ENCODE assay signal across 1 cellular context in the genomic region with DNA sequence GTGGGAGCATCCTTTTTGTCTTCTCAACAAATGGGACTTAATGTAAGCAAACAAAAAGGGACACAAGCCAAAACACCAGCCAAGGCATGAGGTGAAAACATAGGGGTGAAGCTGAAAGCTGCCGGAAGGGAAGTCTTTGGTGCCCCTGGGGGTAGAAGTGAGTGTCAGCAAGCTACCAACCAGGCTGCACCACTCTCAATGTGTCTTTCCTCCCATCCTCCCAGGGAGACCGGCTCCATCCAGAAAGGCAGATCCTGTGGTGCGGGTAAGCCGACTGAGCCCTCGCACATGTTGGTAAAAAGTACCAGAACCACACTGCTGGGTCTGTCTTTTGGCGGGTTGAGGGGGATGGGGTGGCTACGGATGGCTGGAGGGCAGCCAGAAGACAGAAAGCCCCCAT.
TF ChIP-seq lines count a peak whose summit lies in the region.

No MANE protein-coding gene starts in this region.

TF ChIP-seq in HEK293, 187 proteins besides CTCF, POLR2A, EP300 and RAD21 (continued from another document):
- TF ChIP-seq, protein P1, sequence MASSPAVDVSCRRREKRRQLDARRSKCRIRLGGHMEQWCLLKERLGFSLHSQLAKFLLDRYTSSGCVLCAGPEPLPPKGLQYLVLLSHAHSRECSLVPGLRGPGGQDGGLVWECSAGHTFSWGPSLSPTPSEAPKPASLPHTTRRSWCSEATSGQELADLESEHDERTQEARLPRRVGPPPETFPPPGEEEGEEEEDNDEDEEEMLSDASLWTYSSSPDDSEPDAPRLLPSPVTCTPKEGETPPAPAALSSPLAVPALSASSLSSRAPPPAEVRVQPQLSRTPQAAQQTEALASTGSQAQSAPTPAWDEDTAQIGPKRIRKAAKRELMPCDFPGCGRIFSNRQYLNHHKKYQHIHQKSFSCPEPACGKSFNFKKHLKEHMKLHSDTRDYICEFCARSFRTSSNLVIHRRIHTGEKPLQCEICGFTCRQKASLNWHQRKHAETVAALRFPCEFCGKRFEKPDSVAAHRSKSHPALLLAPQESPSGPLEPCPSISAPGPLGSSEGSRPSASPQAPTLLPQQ (tag by site-specific recombination; IDR thresholded peaks at IDR 0.05): no peak
- TF ChIP-seq ZNF510 (tag by site-specific recombination; IDR thresholded peaks at IDR 0.05; ENCODE audit: insufficient replicate concordance): no peak
- TF ChIP-seq ZNF654 (tag by site-specific recombination; IDR thresholded peaks at IDR 0.05; ENCODE audit: low read depth): no peak
